ENCODE assay signal across 8 cellular contexts in the genomic region with DNA sequence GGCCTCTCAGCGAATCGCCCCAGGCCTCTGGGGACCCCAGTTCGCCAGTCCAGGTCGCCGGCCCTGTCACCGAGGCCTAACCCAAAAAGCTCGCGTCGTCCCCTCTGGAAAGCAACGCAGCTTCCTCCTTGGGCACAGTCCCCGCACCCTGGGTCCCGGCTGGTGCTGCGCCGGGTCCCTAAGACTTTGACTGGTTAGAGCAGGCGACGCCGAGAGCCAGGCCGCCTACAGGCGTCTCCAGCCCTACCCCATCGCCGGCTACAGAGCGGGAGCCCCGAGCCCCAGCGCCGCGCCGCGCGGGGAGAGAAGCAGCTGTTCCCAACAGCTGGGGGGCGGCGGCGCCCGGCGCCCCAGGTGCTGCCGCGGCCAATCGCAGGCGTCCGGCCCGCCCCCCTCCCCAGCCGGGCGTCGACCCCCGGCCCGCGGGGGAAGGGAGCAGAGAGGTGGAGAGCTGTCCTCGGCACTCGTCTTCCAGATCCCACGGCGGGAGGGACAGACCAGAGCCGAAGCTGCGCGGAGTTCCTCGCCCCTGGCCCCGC. TPM values are rescaled to one million over a fixed set of nuclear protein-coding genes. Genes with fewer than 3 reads are reported as not detected.
DNase-seq lines count a peak whose midpoint lies in the region; ATAC-seq and TF ChIP-seq lines count a peak whose summit lies in the region.

No MANE protein-coding gene starts in this region.

- no peak for TF ChIP-seq POLR2A in upper lobe of left lung (IDR thresholded peaks at IDR 0.05)

- H3K27me3 Mint-ChIP-seq in CD4-positive, alpha-beta memory T cell = peaks cover 43 to 55% of the 10 kb centered on the region in 2 donors

- peaks cover 8 to 22% (median 10%) of the 10 kb centered on the region in 4 donors for H3K4me1 Mint-ChIP-seq in CD4-positive, alpha-beta memory T cell

- TF ChIP-seq EP300 in upper lobe of left lung (IDR thresholded peaks at IDR 0.05) = no peak

- H3K4me1 ChIP-seq in endocrine pancreas (ENCODE audit: control insufficient read depth, insufficient read depth, low read length) = no peaks in the 10 kb centered on the region
- H3K4me1 ChIP-seq in mesodermal cell (ENCODE audit: control insufficient read depth, insufficient read depth, low read length, poor library complexity, severe bottlenecking) = peaks cover 12% of the 10 kb centered on the region
- H3K4me1 ChIP-seq in upper lobe of left lung = peaks cover 14 to 22% (median 16%) of the 10 kb centered on the region in 4 donors
- H3K4me1 ChIP-seq in CD4-positive, alpha-beta memory T cell (ENCODE audit: insufficient read depth, low read length) = peaks cover 6% of the 10 kb centered on the region

- no peak overlapping the region for H3K4me3 ChIP-seq in endocrine pancreas (ENCODE audit: control insufficient read depth, insufficient read depth, low read length)
- H3K4me3 ChIP-seq in mesodermal cell (ENCODE audit: extremely low read depth, insufficient read depth, low read length, poor library complexity, severe bottlenecking) = peak overlapping the region; percentile 82
- H3K4me3 ChIP-seq in upper lobe of left lung = peak overlapping the region in 3 of 4 donors; percentile 46 to 65 (median 61)
- no peak overlapping the region for H3K4me3 ChIP-seq in CD4-positive, alpha-beta memory T cell (ENCODE audit: low read length in 2 of 2)

- no peak for TF ChIP-seq CTCF in upper lobe of left lung (IDR thresholded peaks at IDR 0.05)

- DNase-seq in activated T-cell treated with anti-CD3 and anti-CD28 coated beads for 48 hours (ENCODE audit: low read depth) (peak; percentile 6), upper lobe of left lung (peak in 1 of 2 donors; percentile 87), SHP77 (lab: John Stamatoyannopoulos, UW) (no peak), LoVo (ENCODE audit: low spot score) (no peak)
- no peak for DNase-seq in activated T-cell treated with anti-CD3 and anti-CD28 coated beads, Interleukin-2, amount 50 U/mL, for 1 hour
- DNase-seq in CD4-positive, alpha-beta memory T cell = no peak

- peak overlapping the region; percentile 60 for H3K9ac ChIP-seq in endocrine pancreas (ENCODE audit: control insufficient read depth, insufficient read depth, low read length)

- H3K27me3 ChIP-seq in endocrine pancreas (ENCODE audit: control insufficient read depth, insufficient read depth, low read length) (no peaks in the 10 kb centered on the region), upper lobe of left lung (peaks cover 0 to 22% (median 14%) of the 10 kb centered on the region in 4 donors)
- H3K27me3 ChIP-seq in CD4-positive, alpha-beta memory T cell (ENCODE audit: insufficient read depth, low read length) = peaks cover 16% of the 10 kb centered on the region

- POLR2A ChIA-PET in CD4-positive, alpha-beta memory T cell (lab: Charles Lee; ENCODE audit: partially characterized antibody) = no interaction called here

- H3K4me3 Mint-ChIP-seq in CD4-positive, alpha-beta memory T cell = peak overlapping the region in 3 of 8 donors; percentile 41 to 83 (median 75)

- H3K36me3 Mint-ChIP-seq in CD4-positive, alpha-beta memory T cell = no peaks in the 10 kb centered on the region

- ATAC-seq in upper lobe of left lung (ENCODE audit: low FRiP score in 2 of 2) = peak; percentile 47 to 69

- intact Hi-C loops in CD4-positive, alpha-beta memory T cell (cut with micrococcal nuclease) = no loop called here

- WGBS in mesodermal cell (ENCODE audit: insufficient coverage in 2 of 2), 2 experiments = 0 to 1% methylated on average over 34 to 39 of the region's 55 CpGs
- WGBS in upper lobe of left lung, 2 donors = 21 to 31% methylated on average over 7 to 29 of the region's 55 CpGs

- H3K36me3 ChIP-seq in endocrine pancreas (ENCODE audit: control insufficient read depth, insufficient read depth, low read length) (no peaks in the 10 kb centered on the region), mesodermal cell (ENCODE audit: control insufficient read depth, insufficient read depth, low read length) (peaks cover 23% of the 10 kb centered on the region), upper lobe of left lung (no peaks in the 10 kb centered on the region)
- no peaks in the 10 kb centered on the region for H3K36me3 ChIP-seq in CD4-positive, alpha-beta memory T cell (ENCODE audit: insufficient read depth, low read length)

- H3K27ac ChIP-seq in mesodermal cell (ENCODE audit: low read depth, low read length, severe bottlenecking) = no peak overlapping the region
- peak overlapping the region in 2 of 4 donors; percentile 32 to 49 for H3K27ac ChIP-seq in upper lobe of left lung
- no peak overlapping the region for H3K27ac ChIP-seq in CD4-positive, alpha-beta memory T cell (ENCODE audit: low read depth, low read length)

- peaks cover 0 to 4% (median 0%) of the 10 kb centered on the region in 8 donors for H3K9me3 Mint-ChIP-seq in CD4-positive, alpha-beta memory T cell

- no peak overlapping the region for H3K27ac Mint-ChIP-seq in CD4-positive, alpha-beta memory T cell

- CTCF ChIA-PET in CD4-positive, alpha-beta memory T cell (lab: Charles Lee; ENCODE audit: partially characterized antibody) = no interaction called here

- H3K9me3 ChIP-seq in endocrine pancreas (ENCODE audit: control insufficient read depth, low read length) (no peaks in the 10 kb centered on the region), mesodermal cell (ENCODE audit: control insufficient read depth, low read length) (no peaks in the 10 kb centered on the region), upper lobe of left lung (no peaks in the 10 kb centered on the region)
- H3K9me3 ChIP-seq in CD4-positive, alpha-beta memory T cell (ENCODE audit: control insufficient read depth in 1 of 2, low read length in 2 of 2) = no peaks in the 10 kb centered on the region

RNA-seq across cellular contexts. Expression of a gene that starts 0.5 kb away (rescaled TPM):
- 25.9 TPM for polyA plus RNA-seq in mesodermal cell (2013, experiment 1 of 2)
- polyA plus RNA-seq in mesodermal cell (2013, experiment 2 of 2) = 21.3 TPM
- 1 to 10 TPM in 3 of 6 donors, under 1 TPM in 2, not detected in 1; 0.26 to 6.7 (median 1.0) TPM for total RNA-seq in upper lobe of left lung
- total RNA-seq in CD4-positive, alpha-beta memory T cell = not detected
- polyA plus RNA-seq in CD4-positive, alpha-beta memory T cell = not detected

Comparison
In these comparisons a context has a peak if more than half of its experiments do, and no peak if none do; other contexts are left out.
1. H3K4me3 ChIP-seq: peak in mesodermal cell (single experiment) and upper lobe of left lung (3 of 4); none in endocrine pancreas (single experiment) and CD4-positive, alpha-beta memory T cell (0 of 2).